Comparison of ENCODE assay signal across 11 cellular contexts in genomic region chr6:131015630-131016263, GRCh38.
DNase-seq lines count a peak whose midpoint lies in the region; TF ChIP-seq lines count a peak whose summit lies in the region.
"Had no signal": no experiment of that assay in that cellular context is flagged by ENCODE, and none has a peak within 500 bp of the region (broad histone marks: within the 10 kb centered on the region; RNA-seq: fewer than 3 reads in every experiment).

No MANE protein-coding gene starts in this region.

- H3K4me3 ChIP-seq in choroid plexus epithelial cell (ENCODE audit: low read depth, low read length) (no peak overlapping the region), subcutaneous abdominal adipose tissue (ENCODE audit: low read depth in 1 of 5, low read length in 5 of 5) (no peak overlapping the region)

- H3K27ac ChIP-seq in subcutaneous abdominal adipose tissue (ENCODE audit: low read depth, low read length): peak overlapping the region; percentile 76

- H3K9ac ChIP-seq in subcutaneous abdominal adipose tissue (ENCODE audit: low read length in 5 of 5): peak overlapping the region in 1 of 5 donors; percentile 14

- no peaks in the 10 kb centered on the region for H3K9me3 ChIP-seq in subcutaneous abdominal adipose tissue (ENCODE audit: control insufficient read depth in 5 of 5, low read length in 5 of 5)

- DNase-seq in HCEC 1CT: peak; percentile 59
- peak; percentile 77 for DNase-seq in choroid plexus epithelial cell (ENCODE audit: low read depth)
- DNase-seq in left kidney (ENCODE audit: low read depth, low spot score): peak; percentile 37
- DNase-seq in NK-92 treated with Interleukin-12 subunit alpha and Interleukin-12 subunit beta, amount 100 ng/mL, for 24 hours (lab: John Stamatoyannopoulos, UW): no peak
- no peak for DNase-seq in NCI-H1930 (lab: John Stamatoyannopoulos, UW)
- DNase-seq in NCI-H2029 treated with DMSO at 0.1 percent for 48 hours (lab: John Stamatoyannopoulos, UW): no peak
- DNase-seq in HUDEP-2 (lab: John Stamatoyannopoulos, UW; ENCODE audit: unreplicated experiment in 76 of 76): no peak
- DNase-seq: naive B cell; NCI-H526 treated with DMSO at 0.1 percent for 48 hours; stimulated activated CD4-positive, alpha-beta T cell treated with anti-CD3 and anti-CD28 coated beads, Interleukin-4, amount 100 ng/mL, for 24 hours had no signal

- no peaks in the 10 kb centered on the region for H3K36me3 ChIP-seq in subcutaneous abdominal adipose tissue (ENCODE audit: control insufficient read depth in 5 of 5, insufficient read depth in 5 of 5, low read length in 5 of 5)

- H3K27me3 ChIP-seq in subcutaneous abdominal adipose tissue (ENCODE audit: control insufficient read depth in 5 of 5, insufficient read depth in 4 of 5, low read length in 5 of 5): no peaks in the 10 kb centered on the region

- no peak for TF ChIP-seq CTCF in choroid plexus epithelial cell (conservative IDR thresholded peaks at IDR 0.05; ENCODE audit: low read depth, low read length)

- peaks cover 3 to 48% (median 40%) of the 10 kb centered on the region in 5 donors for H3K4me1 ChIP-seq in subcutaneous abdominal adipose tissue (ENCODE audit: control insufficient read depth in 5 of 5, insufficient read depth in 5 of 5, low read length in 5 of 5)

Comparison
In these comparisons a context has a peak if more than half of its experiments do, and no peak if none do; other contexts are left out.
1. DNase-seq: peak in HCEC 1CT (single experiment), choroid plexus epithelial cell (single experiment) and left kidney (single experiment); none in NK-92 treated with Interleukin-12 subunit alpha and Interleukin-12 subunit beta, amount 100 ng/mL, for 24 hours (single experiment), NCI-H1930 (0 of 2), NCI-H2029 treated with DMSO at 0.1 percent for 48 hours (single experiment) and HUDEP-2 (0 of 76).